19 cellular contexts compared by ENCODE assay signal in genomic region chr11:36000616-36001190, GRCh38. TPM values are rescaled to one million over a fixed set of nuclear protein-coding genes. Genes with fewer than 3 reads are reported as not detected.
DNase-seq lines count a peak whose midpoint lies in the region; ATAC-seq and TF ChIP-seq lines count a peak whose summit lies in the region.
"Had no signal": no experiment of that assay in that cellular context is flagged by ENCODE, and none has a peak within 500 bp of the region (broad histone marks: within the 10 kb centered on the region; RNA-seq: fewer than 3 reads in every experiment).

No MANE protein-coding gene starts in this region.

- DNase-seq in HPDE6-E6E7 (ENCODE audit: extremely low spot score) = peak; percentile 40
- peak; percentile 42 for DNase-seq in NCI-H510A (lab: John Stamatoyannopoulos, UW)
- DNase-seq in thyroid gland = peak; percentile 66
- no peak for DNase-seq in SW 1271 (lab: John Stamatoyannopoulos, UW)
- DNase-seq in Right ventricle myocardium superior = no peak
- DNase-seq: effector memory CD4-positive, alpha-beta T cell; head of caudate nucleus; MM.1S; NCI-H526 treated with DMSO at 0.1 percent for 48 hours; ovary; stimulated activated naive B cell treated with anti-CD40 and anti-IgM and Interleukin-4, amounts not matched to agents 10 μg/mL and 1 μg/mL and 100 μg/mL, for 72 hours; T1000; tibial artery had no signal

- H3K4me1 ChIP-seq in thyroid gland = no peaks in the 10 kb centered on the region
- H3K4me1 ChIP-seq: Caco-2, tibial artery had no signal

- 48 to 55% methylated on average over 6 of the region's 6 CpGs for WGBS in thyroid gland, 2 donors

- no peaks in the 10 kb centered on the region for H3K9me3 ChIP-seq in thyroid gland
- H3K9me3 ChIP-seq: ovary, tibial artery had no signal

- no peaks in the 10 kb centered on the region for H3K27me3 ChIP-seq in thyroid gland
- H3K27me3 ChIP-seq: ovary, tibial artery had no signal

- H3K36me3 ChIP-seq in thyroid gland = no peaks in the 10 kb centered on the region
- H3K36me3 ChIP-seq: ovary, tibial artery had no signal

- no peak overlapping the region for H3K4me3 ChIP-seq in thyroid gland (replicated peaks in 1 of 3)
- H3K4me3 ChIP-seq: ovary, tibial artery had no signal

- TF ChIP-seq POLR2A in thyroid gland (IDR thresholded peaks at IDR 0.05) = no peak

- peak; percentile 91 for ATAC-seq in esophagus mucosa
- ATAC-seq in Right ventricle myocardium superior (ENCODE audit: poor library complexity) = no peak
- ATAC-seq in HG02798 (IDR thresholded peaks at IDR 0.05; ENCODE audit: poor library complexity, unreplicated experiment) = no peak
- ATAC-seq: activated naive CD4-positive, alpha-beta T cell treated with anti-CD3 and anti-CD28 coated beads, Interleukin-2, amount 50 U/mL, for 72 hours; Panc1; SK-N-SH treated with all-trans-retinoic acid at 6 μM for 48 hours; stimulated activated naive B cell treated with anti-CD40 and anti-IgM and Interleukin-4, amounts not matched to agents 10 μg/mL and 1 μg/mL and 100 μg/mL, for 72 hours had no signal

- no peak overlapping the region for H3K27ac ChIP-seq in thyroid gland
- H3K27ac ChIP-seq: ovary, tibial artery had no signal

- no peak for TF ChIP-seq CTCF in thyroid gland (IDR thresholded peaks at IDR 0.05)

- intact Hi-C loops in thyroid gland (cut with DNase I) (no loop called here), Right ventricle myocardium superior (cut with DNase I) (no loop called here)

RNA-seq across cellular contexts. Expression of gene LDLRAD3, which starts 56.8 kb away (rescaled TPM):
- 7.2 TPM for total RNA-seq in esophagus mucosa
- total RNA-seq in thyroid gland = 1 to 10 TPM; 3.6 to 9.3 (median 6.2) TPM
- 1.2 TPM for total RNA-seq in Right ventricle myocardium superior

Comparison
In these comparisons a context has a peak if more than half of its experiments do, and no peak if none do; other contexts are left out.
1. DNase-seq: peak in HPDE6-E6E7 (single experiment), NCI-H510A (single experiment) and thyroid gland (2 of 2); none in SW 1271 (0 of 2) and Right ventricle myocardium superior (single experiment).